Comparison of ENCODE assay signal across 28 cellular contexts in the genomic region with DNA sequence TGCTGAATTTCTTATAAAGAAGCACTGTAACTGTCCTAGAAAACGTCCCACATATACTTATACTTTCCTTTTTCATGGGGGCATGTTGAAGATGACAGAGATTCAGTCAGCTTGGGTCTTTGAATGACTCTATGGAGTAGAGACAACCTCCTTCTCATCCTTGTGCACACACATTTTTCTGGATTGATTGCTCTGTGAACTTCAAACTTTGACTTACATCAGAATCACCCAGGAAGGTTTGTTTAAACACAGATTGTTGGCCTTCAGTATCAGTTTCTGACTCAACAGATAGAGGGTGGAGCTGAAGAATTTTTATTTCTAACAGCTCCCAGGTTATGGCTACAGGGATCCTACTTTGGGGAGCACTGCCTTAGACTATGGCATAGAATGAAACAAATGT.
"Had no signal": no experiment of that assay in that cellular context is flagged by ENCODE, and none has a peak within 500 bp of the region (broad histone marks: within the 10 kb centered on the region; RNA-seq: fewer than 3 reads in every experiment).

No MANE protein-coding gene starts in this region.

- H3K79me2 ChIP-seq: parathyroid adenoma had no signal

- H3K36me3 ChIP-seq: colonic mucosa, esophagus muscularis mucosa, gastroesophageal sphincter, heart left ventricle, neural progenitor cell, tibial artery had no signal

- H3K27me3 ChIP-seq: colonic mucosa, esophagus muscularis mucosa, foreskin keratinocyte, gastroesophageal sphincter, heart left ventricle, neural progenitor cell, testis, tibial artery had no signal

- H3K4me1 ChIP-seq: colonic mucosa, esophagus muscularis mucosa, foreskin keratinocyte, gastroesophageal sphincter, heart left ventricle, neural progenitor cell, parathyroid adenoma, testis, tibial artery had no signal

- H3K9me3 ChIP-seq: colonic mucosa, esophagus muscularis mucosa, gastroesophageal sphincter, heart left ventricle, testis, tibial artery had no signal

- FAIRE-seq: endothelial cell of umbilical vein had no signal

- DNase-seq: colonic mucosa; effector memory CD4-positive, alpha-beta T cell; heart left ventricle; hypothalamus; immature natural killer cell; islet precursor cell; kidney glomerular epithelial cell; left colon; left ventricle myocardium superior; mesenchymal stem cell; naive thymus-derived CD4-positive, alpha-beta T cell; stimulated activated CD4-positive, alpha-beta T cell treated with anti-CD3 and anti-CD28 coated beads, Interleukin-12 subunit alpha, Interleukin-12 subunit beta, amount 100 ng/mL, for 4 hours; stimulated activated CD4-positive, alpha-beta T cell treated with anti-CD3 and anti-CD28 coated beads, Interleukin-1b, Interleukin-23, amount 100 ng/mL, for 48 hours; stimulated activated CD4-positive, alpha-beta T cell treated with anti-CD3 and anti-CD28 coated beads, Interleukin-4, amount 100 ng/mL, for 1 hour; stimulated activated CD8-positive, alpha-beta memory T cell treated with anti-CD3 and anti-CD28 coated beads, Interleukin-4, amount 100 ng/mL, for 48 hours; stimulated activated naive CD8-positive, alpha-beta T cell treated with anti-CD3 and anti-CD28 coated beads, Interleukin-15, Interleukin-2, amounts not matched to agents 100 U/mL and 50 U/mL, for 24 hours; substantia nigra; testis; tibial artery had no signal

- H3K27ac ChIP-seq: colonic mucosa, esophagus muscularis mucosa, foreskin keratinocyte, gastroesophageal sphincter, heart left ventricle, neural progenitor cell, parathyroid adenoma, testis, tibial artery had no signal

- H3K4me2 ChIP-seq: neural progenitor cell, smooth muscle cell had no signal

- H3K4me3 ChIP-seq: colonic mucosa, esophagus muscularis mucosa, gastroesophageal sphincter, heart left ventricle, lung, neural progenitor cell, smooth muscle cell, testis, tibial artery had no signal

- H2AFZ ChIP-seq: neural progenitor cell, parathyroid adenoma had no signal

- ATAC-seq: foreskin keratinocyte; gastroesophageal sphincter; heart left ventricle; left colon; left ventricle myocardium superior; naive thymus-derived CD4-positive, alpha-beta T cell; sciatic nerve; stimulated activated naive CD8-positive, alpha-beta T cell treated with anti-CD3 and anti-CD28 coated beads, Interleukin-15, Interleukin-2, amounts not matched to agents 100 U/mL and 50 U/mL, for 24 hours had no signal
